Comparison of ENCODE assay signal across 1 cellular context in genomic region chr16:47470810-47471209, GRCh38.
TF ChIP-seq lines count a peak whose summit lies in the region.

No MANE protein-coding gene starts in this region.

TF ChIP-seq in HepG2, 621 proteins besides CTCF, POLR2A, EP300 and RAD21 (continues in another document):
- TF ChIP-seq RERE (CRISPR knock-in tag; IDR thresholded peaks at IDR 0.05; ENCODE audit: low read depth) (no peak), MATR3 (CRISPR knock-in tag; IDR thresholded peaks at IDR 0.05) (no peak), MLLT10 (CRISPR knock-in tag; IDR thresholded peaks at IDR 0.05) (no peak), ZNF20 (CRISPR knock-in tag; IDR thresholded peaks at IDR 0.05) (no peak), FOXA3 (CRISPR knock-in tag; IDR thresholded peaks at IDR 0.05) (peak; percentile 24; the same call in 1 of the 2 replicates), THAP11 (CRISPR knock-in tag; IDR thresholded peaks at IDR 0.05) (peak; percentile 14; the same call in 1 of the 2 replicates), PBX3 (CRISPR knock-in tag; IDR thresholded peaks at IDR 0.05; ENCODE audit: borderline replicate concordance) (no peak), E2F2 (CRISPR knock-in tag; IDR thresholded peaks at IDR 0.05; ENCODE audit: borderline replicate concordance) (no peak), ZC3H13 (CRISPR knock-in tag; IDR thresholded peaks at IDR 0.05) (no peak), ZNF841 (CRISPR knock-in tag; IDR thresholded peaks at IDR 0.05; ENCODE audit: borderline replicate concordance) (no peak), MIER3 (CRISPR knock-in tag; IDR thresholded peaks at IDR 0.05; ENCODE audit: borderline replicate concordance) (no peak), SOX13 (IDR thresholded peaks at IDR 0.05) (no peak), SOX13 (CRISPR knock-in tag; conservative IDR thresholded peaks at IDR 0.05 in 1 of 2, IDR thresholded peaks at IDR 0.05 in 1 of 2) (peak in 1 of 2 experiments; percentile 79; a peak in 2 of 4 replicates), SCMH1 (CRISPR knock-in tag; IDR thresholded peaks at IDR 0.05; ENCODE audit: borderline replicate concordance) (no peak), PHF5A (CRISPR knock-in tag; IDR thresholded peaks at IDR 0.05; ENCODE audit: low read depth, unreplicated experiment) (no peak), ISL2 (CRISPR knock-in tag; IDR thresholded peaks at IDR 0.05) (0 out of 2 replicates have a peak, but pooled peaks have one; percentile 24), ZNF350 (CRISPR knock-in tag; IDR thresholded peaks at IDR 0.05; ENCODE audit: borderline replicate concordance, low read depth) (no peak), SOX5 (CRISPR knock-in tag; IDR thresholded peaks at IDR 0.05; ENCODE audit: borderline replicate concordance) (peak; percentile 78), ZNF264 (CRISPR knock-in tag; IDR thresholded peaks at IDR 0.05) (0 out of 2 replicates have a peak, but pooled peaks have one; percentile 33), NR3C1 (CRISPR knock-in tag; IDR thresholded peaks at IDR 0.05) (no peak), ZNF563 (CRISPR knock-in tag; IDR thresholded peaks at IDR 0.05) (no peak), SNRNP70 (IDR thresholded peaks at IDR 0.05; ENCODE audit: low read depth, low read length) (no peak), MTF2 (CRISPR knock-in tag; IDR thresholded peaks at IDR 0.05; ENCODE audit: borderline replicate concordance) (no peak), SNAPC5 (CRISPR knock-in tag; IDR thresholded peaks at IDR 0.05; ENCODE audit: borderline replicate concordance) (no peak), ETV5 (CRISPR knock-in tag; IDR thresholded peaks at IDR 0.05; ENCODE audit: borderline replicate concordance) (peak; percentile 27; the same call in 1 of the 2 replicates), ZFP36 (IDR thresholded peaks at IDR 0.05; ENCODE audit: borderline replicate concordance, low read depth, low read length, partially characterized antibody) (no peak), AGO1 (IDR thresholded peaks at IDR 0.05; ENCODE audit: low read depth, low read length, poor library complexity, severe bottlenecking) (no peak), PHF21A (CRISPR knock-in tag; IDR thresholded peaks at IDR 0.05) (no peak), CCDC6 (CRISPR knock-in tag; IDR thresholded peaks at IDR 0.05) (no peak), TGIF2 (CRISPR knock-in tag; IDR thresholded peaks at IDR 0.05) (no peak), ZNF7 (CRISPR knock-in tag; IDR thresholded peaks at IDR 0.05) (peak; percentile 62; the same call in 1 of the 2 replicates), ZNF160 (CRISPR knock-in tag; IDR thresholded peaks at IDR 0.05) (no peak), ZNF614 (CRISPR knock-in tag; IDR thresholded peaks at IDR 0.05; ENCODE audit: borderline replicate concordance) (no peak), ATF5 (CRISPR knock-in tag; IDR thresholded peaks at IDR 0.05; ENCODE audit: low read depth) (no peak), RARA (CRISPR knock-in tag; IDR thresholded peaks at IDR 0.05) (peak; percentile 42; the same call in 1 of the 2 replicates), CREB3 (CRISPR knock-in tag; IDR thresholded peaks at IDR 0.05) (no peak), ZNF180 (CRISPR knock-in tag; IDR thresholded peaks at IDR 0.05; ENCODE audit: borderline replicate concordance, low read depth) (no peak), SAP130 (CRISPR knock-in tag; IDR thresholded peaks at IDR 0.05; ENCODE audit: low read depth) (peak; percentile 34; the same call in 1 of the 2 replicates), CBX2 (IDR thresholded peaks at IDR 0.05; ENCODE audit: low read depth, low read length) (no peak), CBX2 (CRISPR knock-in tag; IDR thresholded peaks at IDR 0.05; ENCODE audit: low read depth) (no peak), CSRNP1 (CRISPR knock-in tag; IDR thresholded peaks at IDR 0.05) (no peak), KAT8 (CRISPR knock-in tag; IDR thresholded peaks at IDR 0.05) (0 out of 2 replicates have a peak, but pooled peaks have one; percentile 22), TMF1 (CRISPR knock-in tag; IDR thresholded peaks at IDR 0.05; ENCODE audit: low read depth) (no peak), CEBPB (IDR thresholded peaks at IDR 0.05; ENCODE audit: borderline replicate concordance, low read depth, low read length) (peak; percentile 79), NR2F2 (IDR thresholded peaks at IDR 0.05; ENCODE audit: borderline replicate concordance, low read depth) (0 out of 2 replicates have a peak, but pooled peaks have one; percentile 30), ZNF598 (CRISPR knock-in tag; IDR thresholded peaks at IDR 0.05; ENCODE audit: borderline replicate concordance) (no peak), GATA4 (IDR thresholded peaks at IDR 0.05; ENCODE audit: borderline replicate concordance, low read depth) (no peak), ZNF235 (CRISPR knock-in tag; IDR thresholded peaks at IDR 0.05; ENCODE audit: borderline replicate concordance) (no peak), ZNF891 (CRISPR knock-in tag; IDR thresholded peaks at IDR 0.05) (no peak), HMG20A (CRISPR knock-in tag; IDR thresholded peaks at IDR 0.05; ENCODE audit: borderline replicate concordance) (peak; percentile 42; the same call in 1 of the 2 replicates), NAIF1 (CRISPR knock-in tag; IDR thresholded peaks at IDR 0.05; ENCODE audit: borderline replicate concordance) (no peak), RBM22 (optimal IDR thresholded peaks at IDR 0.05; ENCODE audit: low read length) (no peak), HDAC1 (CRISPR knock-in tag; IDR thresholded peaks at IDR 0.05) (no peak), ZMAT3 (CRISPR knock-in tag; conservative IDR thresholded peaks at IDR 0.05) (no peak), SNAPC2 (CRISPR knock-in tag; IDR thresholded peaks at IDR 0.05) (no peak), ZBTB10 (CRISPR knock-in tag; IDR thresholded peaks at IDR 0.05; ENCODE audit: borderline replicate concordance) (no peak), JDP2 (CRISPR knock-in tag; IDR thresholded peaks at IDR 0.05; ENCODE audit: borderline replicate concordance) (no peak), NFYC (CRISPR knock-in tag; IDR thresholded peaks at IDR 0.05) (no peak), BCL6 (CRISPR knock-in tag; IDR thresholded peaks at IDR 0.05) (0 out of 2 replicates have a peak, but pooled peaks have one; percentile 43), ZNF256 (CRISPR knock-in tag; conservative IDR thresholded peaks at IDR 0.05) (no peak), RFX1 (IDR thresholded peaks at IDR 0.05) (0 out of 2 replicates have a peak, but pooled peaks have one; percentile 7), RCOR2 (CRISPR knock-in tag; IDR thresholded peaks at IDR 0.05) (peak; percentile 54; the same call in 1 of the 2 replicates), TBX2 (CRISPR knock-in tag; IDR thresholded peaks at IDR 0.05; ENCODE audit: borderline replicate concordance) (peak; percentile 43; the same call in 1 of the 2 replicates), RXRB (CRISPR knock-in tag; IDR thresholded peaks at IDR 0.05; ENCODE audit: borderline replicate concordance) (no peak)
